16 cellular contexts compared by ENCODE assay signal in genomic region chr7:2761131-2761624, GRCh38.
DNase-seq lines count a peak whose midpoint lies in the region; ATAC-seq and TF ChIP-seq lines count a peak whose summit lies in the region.
"Had no signal": no experiment of that assay in that cellular context is flagged by ENCODE, and none has a peak within 500 bp of the region (broad histone marks: within the 10 kb centered on the region; RNA-seq: fewer than 3 reads in every experiment).

No MANE protein-coding gene starts in this region.

- no peaks in the 10 kb centered on the region for H3K36me3 ChIP-seq in cardiac muscle cell
- peaks cover 3% of the 10 kb centered on the region for H3K36me3 ChIP-seq in osteoblast (ENCODE audit: insufficient read depth, low read length)
- no peaks in the 10 kb centered on the region for H3K36me3 ChIP-seq in uterus
- H3K36me3 ChIP-seq: prostate gland had no signal

- H3K36me3 Mint-ChIP-seq in activated CD4-positive, alpha-beta T cell treated with anti-CD3 and anti-CD28 coated beads, Interleukin-2, amount 10 ng/mL, durations not matched to agents 24 days and 14 days (ENCODE audit: low read depth), result peaks cover 11% of the 10 kb centered on the region

- H3K9me3 ChIP-seq in cardiac muscle cell (ENCODE audit: low read depth) (no peaks in the 10 kb centered on the region), osteoblast (ENCODE audit: low read depth, low read length) (no peaks in the 10 kb centered on the region), uterus (no peaks in the 10 kb centered on the region)
- H3K9me3 ChIP-seq: prostate gland had no signal

- H3K4me2 ChIP-seq in osteoblast (ENCODE audit: insufficient read depth, low read length), result no peak overlapping the region
- H3K4me2 ChIP-seq: PC-9 had no signal

- peaks cover 39% of the 10 kb centered on the region for H3K79me2 ChIP-seq in osteoblast (ENCODE audit: insufficient read depth, low read length)

- TF ChIP-seq CTCF in cardiac muscle cell (IDR thresholded peaks at IDR 0.05; ENCODE audit: low read depth, low read length) (no peak), dorsolateral prefrontal cortex (IDR thresholded peaks at IDR 0.05 in 54 of 56, conservative IDR thresholded peaks at IDR 0.05 in 2 of 56; ENCODE audit: low read depth in 1 of 56, partially characterized antibody in 56 of 56) (no peak), osteoblast (IDR thresholded peaks at IDR 0.05; ENCODE audit: extremely low read depth, low read depth, low read length) (no peak), uterus (IDR thresholded peaks at IDR 0.05) (no peak)

- no peak overlapping the region for H2AFZ ChIP-seq in osteoblast (ENCODE audit: low read length)
- H2AFZ ChIP-seq: PC-9 had no signal

- no peak overlapping the region for H3K27ac Mint-ChIP-seq in activated CD4-positive, alpha-beta T cell treated with anti-CD3 and anti-CD28 coated beads, Interleukin-2, amount 10 ng/mL, durations not matched to agents 24 days and 14 days
- H3K27ac Mint-ChIP-seq: activated naive CD8-positive, alpha-beta T cell treated with anti-CD3 and anti-CD28 coated beads, Interleukin-2, amount 10 ng/mL, durations not matched to agents 7 days and 5 days had no signal

- intact Hi-C loops in cardiac septum (cut with DNase I), result loop anchor here (5.0 kb wide), 1 partner anchor 51 kb away; no protein-coding TSS in a partner anchor
- intact Hi-C loops in dorsolateral prefrontal cortex (cut with DNase I), result no loop called here
- intact Hi-C loops in uterus (cut with DNase I; ENCODE audit: low total_unique reads), result no loop called here
- intact Hi-C loops in activated CD4-positive, alpha-beta T cell treated with anti-CD3 and anti-CD28 coated beads, Interleukin-2, amount 10 ng/mL, durations not matched to agents 24 days and 14 days (cut with micrococcal nuclease), result no loop called here

- H3K27ac ChIP-seq in cardiac muscle cell (peak overlapping the region; percentile 71), dorsolateral prefrontal cortex (peak overlapping the region in 57 of 59 donors; percentile 7 to 98 (median 92)), osteoblast (ENCODE audit: low read depth, low read length) (peak overlapping the region; percentile 47), uterus (peak overlapping the region; percentile 89 to 96)

- H3K27me3 ChIP-seq in cardiac muscle cell, result no peaks in the 10 kb centered on the region
- no peaks in the 10 kb centered on the region for H3K27me3 ChIP-seq in dorsolateral prefrontal cortex
- H3K27me3 ChIP-seq in osteoblast (ENCODE audit: insufficient read depth, low read length), result no peaks in the 10 kb centered on the region
- no peaks in the 10 kb centered on the region for H3K27me3 ChIP-seq in uterus

- H3K9me3 Mint-ChIP-seq in activated CD4-positive, alpha-beta T cell treated with anti-CD3 and anti-CD28 coated beads, Interleukin-2, amount 10 ng/mL, durations not matched to agents 24 days and 14 days, result no peaks in the 10 kb centered on the region
- H3K9me3 Mint-ChIP-seq: activated naive CD8-positive, alpha-beta T cell treated with anti-CD3 and anti-CD28 coated beads, Interleukin-2, amount 10 ng/mL, durations not matched to agents 7 days and 5 days had no signal

- no peak for TF ChIP-seq POLR2A in uterus (IDR thresholded peaks at IDR 0.05)

- H3K4me1 Mint-ChIP-seq in activated CD4-positive, alpha-beta T cell treated with anti-CD3 and anti-CD28 coated beads, Interleukin-2, amount 10 ng/mL, durations not matched to agents 24 days and 14 days, result peaks cover 44% of the 10 kb centered on the region

- H3K4me1 ChIP-seq in cardiac muscle cell (ENCODE audit: low read depth), result peaks cover 49% of the 10 kb centered on the region
- H3K4me1 ChIP-seq in osteoblast (ENCODE audit: insufficient read depth, low read length), result peaks cover 60% of the 10 kb centered on the region
- peaks cover 18 to 32% of the 10 kb centered on the region in 2 donors for H3K4me1 ChIP-seq in uterus

- DNase-seq in cardiac muscle cell (ENCODE audit: low read depth in 1 of 2, low spot score in 1 of 2) (no peak), cardiac septum (ENCODE audit: low spot score) (no peak), dorsolateral prefrontal cortex (no peak), osteoblast (ENCODE audit: insufficient read length, low spot score, missing footprints) (no peak), uterus (no peak), H4 (ENCODE audit: low spot score) (no peak)
- DNase-seq in activated CD4-positive, alpha-beta T cell treated with anti-CD3 and anti-CD28 coated beads, Interleukin-2, amount 10 ng/mL, durations not matched to agents 24 days and 14 days, result no peak
- DNase-seq: activated naive CD8-positive, alpha-beta T cell treated with anti-CD3 and anti-CD28 coated beads, Interleukin-2, amount 10 ng/mL, durations not matched to agents 7 days and 5 days; DMS79; effector CD8-positive, alpha-beta T cell; stimulated activated CD4-positive, alpha-beta T cell treated with anti-CD3 and anti-CD28 coated beads, Interleukin-4, amount 100 ng/mL, for 4 hours; T-helper 9 cell had no signal

- H3K27me3 Mint-ChIP-seq in activated CD4-positive, alpha-beta T cell treated with anti-CD3 and anti-CD28 coated beads, Interleukin-2, amount 10 ng/mL, durations not matched to agents 24 days and 14 days, result no peaks in the 10 kb centered on the region
- H3K27me3 Mint-ChIP-seq: activated naive CD8-positive, alpha-beta T cell treated with anti-CD3 and anti-CD28 coated beads, Interleukin-2, amount 10 ng/mL, durations not matched to agents 7 days and 5 days had no signal

- H3K4me3 ChIP-seq in cardiac muscle cell (no peak overlapping the region), dorsolateral prefrontal cortex (peak overlapping the region in 13 of 59 donors; percentile 5 to 38 (median 18)), osteoblast (ENCODE audit: insufficient read depth, low read length) (no peak overlapping the region), uterus (no peak overlapping the region)
- H3K4me3 ChIP-seq: GM12878, PC-9, prostate gland had no signal

- H4K20me1 ChIP-seq in osteoblast (ENCODE audit: insufficient read depth, low read length), result peaks cover 4% of the 10 kb centered on the region

- no peak overlapping the region for H3K4me3 Mint-ChIP-seq in activated CD4-positive, alpha-beta T cell treated with anti-CD3 and anti-CD28 coated beads, Interleukin-2, amount 10 ng/mL, durations not matched to agents 24 days and 14 days
- H3K4me3 Mint-ChIP-seq: activated naive CD8-positive, alpha-beta T cell treated with anti-CD3 and anti-CD28 coated beads, Interleukin-2, amount 10 ng/mL, durations not matched to agents 7 days and 5 days had no signal

- ATAC-seq in HG03175 (IDR thresholded peaks at IDR 0.05; ENCODE audit: unreplicated experiment), result no peak
